24 cellular contexts compared by ENCODE assay signal in the genomic region with DNA sequence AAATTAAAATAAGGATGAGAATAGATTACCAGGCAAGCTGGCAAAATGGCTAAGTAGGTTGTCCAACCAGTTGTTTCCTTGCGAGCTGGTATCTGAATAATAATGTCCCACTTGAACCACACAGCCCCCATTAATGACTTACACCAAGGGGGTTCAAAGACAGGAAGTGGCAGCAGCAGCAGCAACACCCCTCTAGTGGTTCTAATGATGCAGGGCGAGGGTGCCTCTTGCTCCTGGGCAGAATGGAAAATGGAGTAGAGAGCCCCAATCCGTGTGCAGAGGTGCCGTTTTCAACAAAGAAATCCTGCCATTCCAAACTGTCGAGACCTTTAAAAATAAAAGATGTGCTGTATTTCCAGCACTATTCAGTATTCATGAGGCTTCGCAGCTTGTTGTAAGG.
"Had no signal": no experiment of that assay in that cellular context is flagged by ENCODE, and none has a peak within 500 bp of the region (broad histone marks: within the 10 kb centered on the region; RNA-seq: fewer than 3 reads in every experiment).

No MANE protein-coding gene starts in this region.

- H3K9me3 ChIP-seq: colonic mucosa, esophagus muscularis mucosa, heart right ventricle, lower lobe of right lung, psoas muscle, sigmoid colon, testis, tibial artery had no signal

- DNase-seq: colonic mucosa; effector CD8-positive, alpha-beta T cell; foreskin keratinocyte; glutamatergic neuron; heart right ventricle; hippocampal formation; left ventricle myocardium superior; lower lobe of right lung; natural killer cell; nucleus accumbens; psoas muscle; right cardiac atrium; sigmoid colon; stimulated activated CD4-positive, alpha-beta T cell treated with anti-CD3 and anti-CD28 coated beads, Interleukin-2, amount 100 ng/mL, for 24 hours; stimulated activated CD4-positive, alpha-beta T cell treated with anti-CD3 and anti-CD28 coated beads, Interleukin-4, amount 100 ng/mL, for 24 hours; stimulated activated naive CD8-positive, alpha-beta T cell treated with anti-CD3 and anti-CD28 coated beads, Interleukin-15, Interleukin-2, amounts not matched to agents 100 U/mL and 50 U/mL, for 24 hours; substantia nigra; testis; tibial artery had no signal

- H3K36me3 ChIP-seq: colonic mucosa, esophagus muscularis mucosa, heart right ventricle, lower lobe of right lung, neural progenitor cell, sigmoid colon, tibial artery had no signal

- H3K4me3 ChIP-seq: colonic mucosa, esophagus muscularis mucosa, heart right ventricle, lower lobe of right lung, neural progenitor cell, psoas muscle, sigmoid colon, testis, tibial artery had no signal

- H3K36me3 Mint-ChIP-seq: natural killer cell; neural progenitor cell; stimulated activated memory B cell treated with anti-CD40 and anti-IgM and Interleukin-4, amounts not matched to agents 10 μg/mL and 1 μg/mL and 100 μg/mL, for 72 hours had no signal

- H3K27me3 Mint-ChIP-seq: type B pancreatic cell had no signal

- H3K9ac ChIP-seq: neural progenitor cell had no signal

- H3K27me3 ChIP-seq: colonic mucosa, foreskin keratinocyte, neural progenitor cell, testis, tibial artery had no signal

- H3K4me1 Mint-ChIP-seq: natural killer cell, neural progenitor cell had no signal

- H3K27ac ChIP-seq: colonic mucosa, esophagus muscularis mucosa, foreskin keratinocyte, heart right ventricle, lower lobe of right lung, neural progenitor cell, psoas muscle, sigmoid colon, testis, tibial artery had no signal

- H3K27ac Mint-ChIP-seq: dendritic cell treated with granulocyte-macrophage colony-stimulating factor and Interleukin-4, amounts not matched to agents 40 ng/mL and 50 ng/mL, for 4 days; natural killer cell; neural progenitor cell; stimulated activated memory B cell treated with anti-CD40 and anti-IgM and Interleukin-4, amounts not matched to agents 10 μg/mL and 1 μg/mL and 100 μg/mL, for 72 hours; type B pancreatic cell had no signal

- H3K4me3 Mint-ChIP-seq: dendritic cell treated with granulocyte-macrophage colony-stimulating factor and Interleukin-4, amounts not matched to agents 40 ng/mL and 50 ng/mL, for 4 days; natural killer cell; neural progenitor cell; stimulated activated memory B cell treated with anti-CD40 and anti-IgM and Interleukin-4, amounts not matched to agents 10 μg/mL and 1 μg/mL and 100 μg/mL, for 72 hours; type B pancreatic cell had no signal

- H2AFZ ChIP-seq: neural progenitor cell had no signal

- H3K4me2 ChIP-seq: neural progenitor cell had no signal

- H3K9me3 Mint-ChIP-seq: dendritic cell treated with granulocyte-macrophage colony-stimulating factor and Interleukin-4, amounts not matched to agents 40 ng/mL and 50 ng/mL, for 4 days; natural killer cell; neural progenitor cell; stimulated activated memory B cell treated with anti-CD40 and anti-IgM and Interleukin-4, amounts not matched to agents 10 μg/mL and 1 μg/mL and 100 μg/mL, for 72 hours had no signal

- H3K4me1 ChIP-seq: colonic mucosa, esophagus muscularis mucosa, foreskin keratinocyte, lower lobe of right lung, neural progenitor cell, psoas muscle, sigmoid colon had no signal

- ATAC-seq: foreskin keratinocyte; heart right ventricle; left ventricle myocardium superior; lower lobe of right lung; natural killer cell; psoas muscle; right cardiac atrium; stimulated activated memory B cell treated with anti-CD40 and anti-IgM and Interleukin-4, amounts not matched to agents 10 μg/mL and 1 μg/mL and 100 μg/mL, for 72 hours; stimulated activated naive CD8-positive, alpha-beta T cell treated with anti-CD3 and anti-CD28 coated beads, Interleukin-15, Interleukin-2, amounts not matched to agents 100 U/mL and 50 U/mL, for 24 hours had no signal
